In genomic region chr5:173396311-173396993, GRCh38 we compare ENCODE assay signal across 12 cellular contexts.
DNase-seq lines count a peak whose midpoint lies in the region; ATAC-seq and TF ChIP-seq lines count a peak whose summit lies in the region.
"Had no signal": no experiment of that assay in that cellular context is flagged by ENCODE, and none has a peak within 500 bp of the region (broad histone marks: within the 10 kb centered on the region; RNA-seq: fewer than 3 reads in every experiment).

No MANE protein-coding gene starts in this region.

- H3K14ac ChIP-seq in mesenchymal stem cell (ENCODE audit: low read length in 2 of 2) = peak overlapping the region in 1 of 2 experiments; percentile 84

- H3K9ac ChIP-seq in BLaER1 = no peak overlapping the region
- no peak overlapping the region for H3K9ac ChIP-seq in mesenchymal stem cell (ENCODE audit: low read length)

- peak overlapping the region; percentile 92 to 98 for H2BK12ac ChIP-seq in mesenchymal stem cell (ENCODE audit: low read length in 2 of 2)

- TF ChIP-seq CTCF in HFFc6 (IDR thresholded peaks at IDR 0.05) (peak; percentile 64), chondrocyte (IDR thresholded peaks at IDR 0.05) (peak; percentile 47)

- no peak overlapping the region for H2BK120ac ChIP-seq in mesenchymal stem cell (ENCODE audit: low read depth, low read length)

- H4K20me1 ChIP-seq in BLaER1 = no peaks in the 10 kb centered on the region

- H3K23ac ChIP-seq in mesenchymal stem cell (ENCODE audit: low read length in 2 of 2) = no peak overlapping the region

- peak overlapping the region; percentile 42 for H3K27ac ChIP-seq in BLaER1
- H3K27ac ChIP-seq in mesenchymal stem cell (ENCODE audit: low read length, poor library complexity, severe bottlenecking) = no peak overlapping the region

- H3K36me3 Mint-ChIP-seq in HFFc6 (ENCODE audit: low read depth) = no peaks in the 10 kb centered on the region
- H3K36me3 Mint-ChIP-seq in chondrocyte (ENCODE audit: low read depth) = peaks cover 3% of the 10 kb centered on the region

- no peak for ATAC-seq in HG02678 (IDR thresholded peaks at IDR 0.05; ENCODE audit: unreplicated experiment)
- ATAC-seq in GM21390 (IDR thresholded peaks at IDR 0.05; ENCODE audit: unreplicated experiment) = no peak

- H2AFZ ChIP-seq in mesenchymal stem cell (ENCODE audit: low read depth, low read length) = peak overlapping the region; percentile 58

- peaks cover 18% of the 10 kb centered on the region for H3K9me3 Mint-ChIP-seq in HFFc6
- H3K9me3 Mint-ChIP-seq in chondrocyte (ENCODE audit: low read depth) = peaks cover 11% of the 10 kb centered on the region
- H3K9me3 Mint-ChIP-seq: stimulated activated naive CD8-positive, alpha-beta T cell treated with anti-CD3 and anti-CD28 coated beads, Interleukin-15, Interleukin-2, amounts not matched to agents 100 ng/mL and 50 ng/mL, for 24 hours had no signal

- DNase-seq in HFFc6 = no peak
- no peak for DNase-seq in chondrocyte (ENCODE audit: low spot score)
- DNase-seq in mesenchymal stem cell = peak; percentile 16
- no peak for DNase-seq in inferior parietal cortex (ENCODE audit: extremely low spot score)
- DNase-seq in cortex of kidney (lab: John Stamatoyannopoulos, UW) = no peak
- DNase-seq: activated naive CD4-positive, alpha-beta T cell treated with anti-CD3 and anti-CD28 coated beads, Interleukin-2, amount 50 U/mL, for 16 hours; MM.1S had no signal

- WGBS in mesenchymal stem cell = 78% methylated on average over 14 of the region's 14 CpGs

- H2BK15ac ChIP-seq in mesenchymal stem cell (ENCODE audit: low read depth, poor library complexity, severe bottlenecking) = peak overlapping the region; percentile 9

- H3K4me1 Mint-ChIP-seq in HFFc6 (ENCODE audit: low read depth) (peaks cover 17% of the 10 kb centered on the region), chondrocyte (ENCODE audit: low read depth) (peaks cover 28% of the 10 kb centered on the region)

- H3K4me3 Mint-ChIP-seq in HFFc6 = no peak overlapping the region
- H3K4me3 Mint-ChIP-seq in chondrocyte (ENCODE audit: unreplicated experiment) = no peak overlapping the region
- H3K4me3 Mint-ChIP-seq: stimulated activated naive CD8-positive, alpha-beta T cell treated with anti-CD3 and anti-CD28 coated beads, Interleukin-15, Interleukin-2, amounts not matched to agents 100 ng/mL and 50 ng/mL, for 24 hours had no signal

- H3K4me3 ChIP-seq in BLaER1 = no peak overlapping the region
- H3K4me3 ChIP-seq in mesenchymal stem cell (ENCODE audit: insufficient read depth in 1 of 2, low read depth in 1 of 2, low read length in 2 of 2) = no peak overlapping the region
- H3K4me3 ChIP-seq: lung had no signal

- no peak overlapping the region for H2BK5ac ChIP-seq in mesenchymal stem cell (ENCODE audit: low read depth, low read length, poor library complexity, severe bottlenecking)

- H3K4me1 ChIP-seq in BLaER1 (peaks cover 27% of the 10 kb centered on the region), mesenchymal stem cell (ENCODE audit: control insufficient read depth, insufficient read depth, low read depth, low read length) (no peaks in the 10 kb centered on the region)

- peak overlapping the region; percentile 85 to 96 for H3K18ac ChIP-seq in mesenchymal stem cell (ENCODE audit: low read depth in 1 of 2, low read length in 2 of 2)

- H4K91ac ChIP-seq in mesenchymal stem cell (ENCODE audit: low read length) = peak overlapping the region; percentile 95

- H3K27ac Mint-ChIP-seq in HFFc6 (no peak overlapping the region), chondrocyte (ENCODE audit: unreplicated experiment) (peak overlapping the region; percentile 18)
- H3K27ac Mint-ChIP-seq: stimulated activated naive CD8-positive, alpha-beta T cell treated with anti-CD3 and anti-CD28 coated beads, Interleukin-15, Interleukin-2, amounts not matched to agents 100 ng/mL and 50 ng/mL, for 24 hours had no signal

- H3K27me3 Mint-ChIP-seq in HFFc6 (ENCODE audit: insufficient read depth) (peaks cover 8% of the 10 kb centered on the region), chondrocyte (ENCODE audit: low read depth) (no peaks in the 10 kb centered on the region)

- H3K4me2 ChIP-seq in BLaER1 (peak overlapping the region; percentile 68), mesenchymal stem cell (ENCODE audit: low read length, poor library complexity, severe bottlenecking) (no peak overlapping the region)

- H3K27me3 ChIP-seq in BLaER1 (no peaks in the 10 kb centered on the region), mesenchymal stem cell (ENCODE audit: control insufficient read depth in 1 of 2, insufficient read depth in 1 of 2, low read length in 2 of 2) (no peaks in the 10 kb centered on the region)

- peak overlapping the region; percentile 61 for H4K8ac ChIP-seq in mesenchymal stem cell (ENCODE audit: low read length)

- peak overlapping the region; percentile 85 to 90 for H3K4ac ChIP-seq in mesenchymal stem cell (ENCODE audit: low read depth in 1 of 2, low read length in 2 of 2)

- no peaks in the 10 kb centered on the region for H3K36me3 ChIP-seq in BLaER1
- H3K36me3 ChIP-seq in mesenchymal stem cell (ENCODE audit: control insufficient read depth in 1 of 2, insufficient read depth in 2 of 2, low read depth in 1 of 2, low read length in 2 of 2) = no peaks in the 10 kb centered on the region

- H2AK5ac ChIP-seq in mesenchymal stem cell (ENCODE audit: low read length, severe bottlenecking) = no peak overlapping the region

- H3K9me3 ChIP-seq in BLaER1 (peaks cover 24% of the 10 kb centered on the region), mesenchymal stem cell (ENCODE audit: control insufficient read depth, low read length) (peaks cover 17% of the 10 kb centered on the region)

- no peaks in the 10 kb centered on the region for H3K79me1 ChIP-seq in mesenchymal stem cell (replicated peaks; ENCODE audit: low read length, poor library complexity, severe bottlenecking)
